In the genomic region with DNA sequence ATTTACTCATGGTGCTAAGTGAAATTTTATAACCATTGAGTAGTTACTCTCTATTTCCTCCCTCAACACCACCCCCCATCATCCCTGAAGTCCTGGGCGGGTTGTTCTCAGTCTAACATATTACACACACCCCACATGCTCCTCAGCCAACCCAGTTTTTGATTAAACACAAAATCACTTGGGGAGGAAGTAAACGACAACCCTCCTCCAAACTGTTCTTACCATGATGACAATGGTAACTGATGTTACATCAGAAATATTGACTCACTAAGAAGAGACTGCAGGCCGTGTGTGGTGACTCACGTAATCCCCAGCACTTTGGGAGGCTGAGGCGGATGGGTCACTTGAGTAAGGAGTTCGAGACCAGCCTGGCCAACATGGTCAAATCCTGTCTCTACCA, we compare ENCODE assay signal across 2 cellular contexts.
TF ChIP-seq lines count a peak whose summit lies in the region.

No MANE protein-coding gene starts in this region.

TF ChIP-seq in A549, 52 proteins besides CTCF, POLR2A, EP300 and RAD21 (continued from another document):
- TF ChIP-seq, protein P1, sequence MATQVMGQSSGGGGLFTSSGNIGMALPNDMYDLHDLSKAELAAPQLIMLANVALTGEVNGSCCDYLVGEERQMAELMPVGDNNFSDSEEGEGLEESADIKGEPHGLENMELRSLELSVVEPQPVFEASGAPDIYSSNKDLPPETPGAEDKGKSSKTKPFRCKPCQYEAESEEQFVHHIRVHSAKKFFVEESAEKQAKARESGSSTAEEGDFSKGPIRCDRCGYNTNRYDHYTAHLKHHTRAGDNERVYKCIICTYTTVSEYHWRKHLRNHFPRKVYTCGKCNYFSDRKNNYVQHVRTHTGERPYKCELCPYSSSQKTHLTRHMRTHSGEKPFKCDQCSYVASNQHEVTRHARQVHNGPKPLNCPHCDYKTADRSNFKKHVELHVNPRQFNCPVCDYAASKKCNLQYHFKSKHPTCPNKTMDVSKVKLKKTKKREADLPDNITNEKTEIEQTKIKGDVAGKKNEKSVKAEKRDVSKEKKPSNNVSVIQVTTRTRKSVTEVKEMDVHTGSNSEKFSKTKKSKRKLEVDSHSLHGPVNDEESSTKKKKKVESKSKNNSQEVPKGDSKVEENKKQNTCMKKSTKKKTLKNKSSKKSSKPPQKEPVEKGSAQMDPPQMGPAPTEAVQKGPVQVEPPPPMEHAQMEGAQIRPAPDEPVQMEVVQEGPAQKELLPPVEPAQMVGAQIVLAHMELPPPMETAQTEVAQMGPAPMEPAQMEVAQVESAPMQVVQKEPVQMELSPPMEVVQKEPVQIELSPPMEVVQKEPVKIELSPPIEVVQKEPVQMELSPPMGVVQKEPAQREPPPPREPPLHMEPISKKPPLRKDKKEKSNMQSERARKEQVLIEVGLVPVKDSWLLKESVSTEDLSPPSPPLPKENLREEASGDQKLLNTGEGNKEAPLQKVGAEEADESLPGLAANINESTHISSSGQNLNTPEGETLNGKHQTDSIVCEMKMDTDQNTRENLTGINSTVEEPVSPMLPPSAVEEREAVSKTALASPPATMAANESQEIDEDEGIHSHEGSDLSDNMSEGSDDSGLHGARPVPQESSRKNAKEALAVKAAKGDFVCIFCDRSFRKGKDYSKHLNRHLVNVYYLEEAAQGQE (IDR thresholded peaks at IDR 0.05): no peak
- TF ChIP-seq FOSL2 (IDR thresholded peaks at IDR 0.05) (no peak), FOSL2 (CRISPR knock-in tag; IDR thresholded peaks at IDR 0.05) (peak; percentile 49), POLR2AphosphoS2 (conservative IDR thresholded peaks at IDR 0.05; ENCODE audit: low read length) (no peak), HEYL (CRISPR knock-in tag; IDR thresholded peaks at IDR 0.05) (no peak), ZFP36 (IDR thresholded peaks at IDR 0.05; ENCODE audit: borderline replicate concordance, partially characterized antibody) (no peak)

TF ChIP-seq in GM23338, 12 proteins besides CTCF, POLR2A, EP300 and RAD21 (continued from another document):
- TF ChIP-seq, protein P2, sequence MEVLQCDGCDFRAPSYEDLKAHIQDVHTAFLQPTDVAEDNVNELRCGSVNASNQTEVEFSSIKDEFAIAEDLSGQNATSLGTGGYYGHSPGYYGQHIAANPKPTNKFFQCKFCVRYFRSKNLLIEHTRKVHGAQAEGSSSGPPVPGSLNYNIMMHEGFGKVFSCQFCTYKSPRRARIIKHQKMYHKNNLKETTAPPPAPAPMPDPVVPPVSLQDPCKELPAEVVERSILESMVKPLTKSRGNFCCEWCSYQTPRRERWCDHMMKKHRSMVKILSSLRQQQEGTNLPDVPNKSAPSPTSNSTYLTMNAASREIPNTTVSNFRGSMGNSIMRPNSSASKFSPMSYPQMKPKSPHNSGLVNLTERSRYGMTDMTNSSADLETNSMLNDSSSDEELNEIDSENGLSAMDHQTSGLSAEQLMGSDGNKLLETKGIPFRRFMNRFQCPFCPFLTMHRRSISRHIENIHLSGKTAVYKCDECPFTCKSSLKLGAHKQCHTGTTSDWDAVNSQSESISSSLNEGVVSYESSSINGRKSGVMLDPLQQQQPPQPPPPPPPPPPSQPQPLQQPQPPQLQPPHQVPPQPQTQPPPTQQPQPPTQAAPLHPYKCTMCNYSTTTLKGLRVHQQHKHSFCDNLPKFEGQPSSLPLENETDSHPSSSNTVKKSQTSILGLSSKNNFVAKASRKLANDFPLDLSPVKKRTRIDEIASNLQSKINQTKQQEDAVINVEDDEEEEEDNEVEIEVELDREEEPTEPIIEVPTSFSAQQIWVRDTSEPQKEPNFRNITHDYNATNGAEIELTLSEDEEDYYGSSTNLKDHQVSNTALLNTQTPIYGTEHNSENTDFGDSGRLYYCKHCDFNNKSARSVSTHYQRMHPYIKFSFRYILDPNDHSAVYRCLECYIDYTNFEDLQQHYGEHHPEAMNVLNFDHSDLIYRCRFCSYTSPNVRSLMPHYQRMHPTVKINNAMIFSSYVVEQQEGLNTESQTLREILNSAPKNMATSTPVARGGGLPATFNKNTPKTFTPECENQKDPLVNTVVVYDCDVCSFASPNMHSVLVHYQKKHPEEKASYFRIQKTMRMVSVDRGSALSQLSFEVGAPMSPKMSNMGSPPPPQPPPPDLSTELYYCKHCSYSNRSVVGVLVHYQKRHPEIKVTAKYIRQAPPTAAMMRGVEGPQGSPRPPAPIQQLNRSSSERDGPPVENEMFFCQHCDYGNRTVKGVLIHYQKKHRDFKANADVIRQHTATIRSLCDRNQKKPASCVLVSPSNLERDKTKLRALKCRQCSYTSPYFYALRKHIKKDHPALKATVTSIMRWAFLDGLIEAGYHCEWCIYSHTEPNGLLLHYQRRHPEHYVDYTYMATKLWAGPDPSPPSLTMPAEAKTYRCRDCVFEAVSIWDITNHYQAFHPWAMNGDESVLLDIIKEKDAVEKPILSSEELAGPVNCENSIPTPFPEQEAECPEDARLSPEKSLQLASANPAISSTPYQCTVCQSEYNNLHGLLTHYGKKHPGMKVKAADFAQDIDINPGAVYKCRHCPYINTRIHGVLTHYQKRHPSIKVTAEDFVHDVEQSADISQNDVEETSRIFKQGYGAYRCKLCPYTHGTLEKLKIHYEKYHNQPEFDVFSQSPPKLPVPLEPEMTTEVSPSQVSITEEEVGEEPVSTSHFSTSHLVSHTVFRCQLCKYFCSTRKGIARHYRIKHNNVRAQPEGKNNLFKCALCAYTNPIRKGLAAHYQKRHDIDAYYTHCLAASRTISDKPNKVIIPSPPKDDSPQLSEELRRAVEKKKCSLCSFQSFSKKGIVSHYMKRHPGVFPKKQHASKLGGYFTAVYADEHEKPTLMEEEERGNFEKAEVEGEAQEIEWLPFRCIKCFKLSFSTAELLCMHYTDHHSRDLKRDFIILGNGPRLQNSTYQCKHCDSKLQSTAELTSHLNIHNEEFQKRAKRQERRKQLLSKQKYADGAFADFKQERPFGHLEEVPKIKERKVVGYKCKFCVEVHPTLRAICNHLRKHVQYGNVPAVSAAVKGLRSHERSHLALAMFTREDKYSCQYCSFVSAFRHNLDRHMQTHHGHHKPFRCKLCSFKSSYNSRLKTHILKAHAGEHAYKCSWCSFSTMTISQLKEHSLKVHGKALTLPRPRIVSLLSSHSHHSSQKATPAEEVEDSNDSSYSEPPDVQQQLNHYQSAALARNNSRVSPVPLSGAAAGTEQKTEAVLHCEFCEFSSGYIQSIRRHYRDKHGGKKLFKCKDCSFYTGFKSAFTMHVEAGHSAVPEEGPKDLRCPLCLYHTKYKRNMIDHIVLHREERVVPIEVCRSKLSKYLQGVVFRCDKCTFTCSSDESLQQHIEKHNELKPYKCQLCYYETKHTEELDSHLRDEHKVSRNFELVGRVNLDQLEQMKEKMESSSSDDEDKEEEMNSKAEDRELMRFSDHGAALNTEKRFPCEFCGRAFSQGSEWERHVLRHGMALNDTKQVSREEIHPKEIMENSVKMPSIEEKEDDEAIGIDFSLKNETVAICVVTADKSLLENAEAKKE (CRISPR knock-in tag; IDR thresholded peaks at IDR 0.05): no peak
- no peak for TF ChIP-seq ZNF114 (CRISPR knock-in tag; IDR thresholded peaks at IDR 0.05)
- no peak for TF ChIP-seq POLR2AphosphoS5 (IDR thresholded peaks at IDR 0.05; ENCODE audit: low read depth)
- no peak for TF ChIP-seq JUNB (IDR thresholded peaks at IDR 0.05; ENCODE audit: unreplicated experiment)
- TF ChIP-seq CREB1 (CRISPR knock-in tag; IDR thresholded peaks at IDR 0.05; ENCODE audit: low read depth): no peak
- TF ChIP-seq, protein P3, sequence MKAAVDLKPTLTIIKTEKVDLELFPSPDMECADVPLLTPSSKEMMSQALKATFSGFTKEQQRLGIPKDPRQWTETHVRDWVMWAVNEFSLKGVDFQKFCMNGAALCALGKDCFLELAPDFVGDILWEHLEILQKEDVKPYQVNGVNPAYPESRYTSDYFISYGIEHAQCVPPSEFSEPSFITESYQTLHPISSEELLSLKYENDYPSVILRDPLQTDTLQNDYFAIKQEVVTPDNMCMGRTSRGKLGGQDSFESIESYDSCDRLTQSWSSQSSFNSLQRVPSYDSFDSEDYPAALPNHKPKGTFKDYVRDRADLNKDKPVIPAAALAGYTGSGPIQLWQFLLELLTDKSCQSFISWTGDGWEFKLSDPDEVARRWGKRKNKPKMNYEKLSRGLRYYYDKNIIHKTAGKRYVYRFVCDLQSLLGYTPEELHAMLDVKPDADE (IDR thresholded peaks at IDR 0.05): no peak
- TF ChIP-seq, protein P1 (IDR thresholded peaks at IDR 0.05; ENCODE audit: unreplicated experiment): no peak
- no peak for TF ChIP-seq ZNF331 (CRISPR knock-in tag; IDR thresholded peaks at IDR 0.05; ENCODE audit: low read depth)
